In the genomic region with DNA sequence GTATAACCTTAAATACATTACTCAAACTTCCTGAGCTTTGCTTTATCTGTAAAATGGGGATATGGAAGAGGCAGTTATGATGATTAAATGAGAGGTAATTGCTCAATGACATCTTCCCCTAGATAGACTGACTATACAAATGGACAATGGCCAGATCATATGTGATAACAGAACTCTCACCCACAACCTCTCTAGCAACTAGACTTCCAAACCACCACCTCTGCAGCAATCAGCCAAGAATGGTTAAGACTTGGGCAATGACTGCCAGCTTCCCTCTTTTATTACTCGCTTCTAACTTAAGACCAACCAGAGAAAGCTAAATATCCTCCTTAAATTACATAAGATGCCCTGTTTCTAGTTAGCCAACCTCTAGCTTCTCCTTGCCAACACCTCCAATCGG, we compare ENCODE assay signal across 13 cellular contexts.
"Had no signal": no experiment of that assay in that cellular context is flagged by ENCODE, and none has a peak within 500 bp of the region (broad histone marks: within the 10 kb centered on the region; RNA-seq: fewer than 3 reads in every experiment).

No MANE protein-coding gene starts in this region.

- H3K4me3 Mint-ChIP-seq: activated naive CD4-positive, alpha-beta T cell treated with anti-CD3 and anti-CD28 coated beads, Interleukin-2, amount 50 U/mL, for 24 hours had no signal

- H3K9me3 ChIP-seq: stomach, thyroid gland had no signal

- DNase-seq: activated CD4-positive, alpha-beta T cell treated with anti-CD3 and anti-CD28 coated beads, Interleukin-2, amount 50 U/mL, for 4 hours; activated effector memory CD4-positive, alpha-beta T cell treated with Interleukin-2 at 50 U/mL for 16 hours; activated T-cell treated with anti-CD3 and anti-CD28 coated beads, Interleukin-2, amount 50 U/mL, for 1 hour; amygdala; cerebellar nuclear complex; dermis blood vessel endothelial cell; left ventricle myocardium superior; mesenchymal stem cell; stomach; thyroid gland had no signal

- H3K27ac ChIP-seq: hepatocyte, skin epidermis, stomach, thyroid gland had no signal

- H3K27me3 ChIP-seq: hepatocyte, stomach, thyroid gland had no signal

- H3K36me3 ChIP-seq: thyroid gland had no signal

- H3K27ac Mint-ChIP-seq: activated naive CD4-positive, alpha-beta T cell treated with anti-CD3 and anti-CD28 coated beads, Interleukin-2, amount 50 U/mL, for 24 hours had no signal

- H3K4me3 ChIP-seq: hepatocyte, skin epidermis, stomach, thyroid gland had no signal

- H3K27me3 Mint-ChIP-seq: activated naive CD4-positive, alpha-beta T cell treated with anti-CD3 and anti-CD28 coated beads, Interleukin-2, amount 50 U/mL, for 24 hours had no signal

- ATAC-seq: left ventricle myocardium superior had no signal
